19 cellular contexts compared by ENCODE assay signal in genomic region chr15:95742256-95742655, GRCh38.
"Had no signal": no experiment of that assay in that cellular context is flagged by ENCODE, and none has a peak within 500 bp of the region (broad histone marks: within the 10 kb centered on the region; RNA-seq: fewer than 3 reads in every experiment).

No MANE protein-coding gene starts in this region.

- H3K27me3 ChIP-seq: body of pancreas, foreskin keratinocyte, neural progenitor cell, right lobe of liver had no signal

- H3K36me3 ChIP-seq: neural progenitor cell, right lobe of liver had no signal

- H3K27ac ChIP-seq: body of pancreas, coronary artery, foreskin keratinocyte, neural progenitor cell, right lobe of liver had no signal

- H3K9me3 ChIP-seq: body of pancreas, right lobe of liver had no signal

- ATAC-seq: activated T-helper 17 cell treated with anti-CD3 and anti-CD28 coated beads, Interleukin-2, amount 50 U/mL, for 72 hours; body of pancreas; foreskin keratinocyte; right lobe of liver; stimulated activated naive CD8-positive, alpha-beta T cell treated with anti-CD3 and anti-CD28 coated beads, Interleukin-15, Interleukin-2, amounts not matched to agents 100 U/mL and 50 U/mL, for 24 hours had no signal

- H3K36me3 Mint-ChIP-seq: neural progenitor cell had no signal

- H3K9ac ChIP-seq: neural progenitor cell had no signal

- H3K27ac Mint-ChIP-seq: activated T-helper 17 cell treated with anti-CD3 and anti-CD28 coated beads, Interleukin-2, amount 50 U/mL, for 72 hours; neural progenitor cell had no signal

- H3K4me3 ChIP-seq: body of pancreas, coronary artery, neural progenitor cell, right lobe of liver, smooth muscle cell had no signal

- H2AFZ ChIP-seq: neural progenitor cell had no signal

- H3K4me2 ChIP-seq: neural progenitor cell, smooth muscle cell had no signal

- H3K4me3 Mint-ChIP-seq: activated naive CD4-positive, alpha-beta T cell treated with anti-CD3 and anti-CD28 coated beads, Interleukin-2, amount 10 ng/mL, durations not matched to agents 7 days and 5 days; activated T-helper 17 cell treated with anti-CD3 and anti-CD28 coated beads, Interleukin-2, amount 50 U/mL, for 72 hours; neural progenitor cell had no signal

- DNase-seq: activated naive CD4-positive, alpha-beta T cell treated with anti-CD3 and anti-CD28 coated beads, Interleukin-2, amount 10 ng/mL, durations not matched to agents 7 days and 5 days; amygdala; central memory CD4-positive, alpha-beta T cell; effector CD4-positive, alpha-beta T cell; glutamatergic neuron; hypothalamus; kidney glomerular epithelial cell; mesendoderm; right lobe of liver; stimulated activated CD4-positive, alpha-beta T cell treated with anti-CD3 and anti-CD28 coated beads, Interleukin-4, amount 100 ng/mL, for 4 hours; stimulated activated CD8-positive, alpha-beta memory T cell treated with anti-CD3 and anti-CD28 coated beads, Interleukin-4, amount 100 ng/mL, for 48 hours; stimulated activated naive CD8-positive, alpha-beta T cell treated with anti-CD3 and anti-CD28 coated beads, Interleukin-15, Interleukin-2, amounts not matched to agents 100 U/mL and 50 U/mL, for 24 hours; trophoblast cell had no signal

- H3K4me1 ChIP-seq: body of pancreas, right lobe of liver had no signal

- H3K27me3 Mint-ChIP-seq: activated naive CD4-positive, alpha-beta T cell treated with anti-CD3 and anti-CD28 coated beads, Interleukin-2, amount 10 ng/mL, durations not matched to agents 7 days and 5 days; activated T-helper 17 cell treated with anti-CD3 and anti-CD28 coated beads, Interleukin-2, amount 50 U/mL, for 72 hours had no signal
